In genomic region chr2:193521523-193521922, GRCh38 we compare ENCODE assay signal across 35 cellular contexts.
"Had no signal": no experiment of that assay in that cellular context is flagged by ENCODE, and none has a peak within 500 bp of the region (broad histone marks: within the 10 kb centered on the region; RNA-seq: fewer than 3 reads in every experiment).

No MANE protein-coding gene starts in this region.

- ATAC-seq: activated CD4-positive, alpha-beta T cell treated with anti-CD3 and anti-CD28 coated beads for 36 hours; activated naive CD4-positive, alpha-beta T cell treated with anti-CD3 and anti-CD28 coated beads, Interleukin-2, amount 50 U/mL, for 72 hours; activated T-cell treated with anti-CD3 and anti-CD28 coated beads, Interleukin-2, amount 50 U/mL, for 72 hours; body of pancreas; effector memory CD8-positive, alpha-beta T cell; foreskin keratinocyte; gastrocnemius medialis; heart left ventricle; T-helper 17 cell had no signal

- H3K27ac ChIP-seq: adrenal gland, body of pancreas, esophagus muscularis mucosa, foreskin keratinocyte, gastrocnemius medialis, heart left ventricle, WERI-Rb-1 had no signal

- H3K4me1 ChIP-seq: adrenal gland, body of pancreas, esophagus muscularis mucosa, foreskin keratinocyte, gastrocnemius medialis, heart left ventricle had no signal

- H3K27ac Mint-ChIP-seq: activated CD4-positive, alpha-beta memory T cell treated with anti-CD3 and anti-CD28 coated beads, Interleukin-2, amount 10 ng/mL, durations not matched to agents 7 days and 5 days; activated CD4-positive, alpha-beta T cell treated with anti-CD3 and anti-CD28 coated beads for 36 hours; activated CD4-positive, alpha-beta T cell treated with anti-CD3 and anti-CD28 coated beads, Interleukin-2, amount 10 ng/mL, durations not matched to agents 7 days and 5 days; activated naive CD4-positive, alpha-beta T cell treated with anti-CD3 and anti-CD28 coated beads, Interleukin-2, amount 10 ng/mL, durations not matched to agents 7 days and 5 days; activated naive CD4-positive, alpha-beta T cell treated with anti-CD3 and anti-CD28 coated beads, Interleukin-2, amount 50 U/mL, for 72 hours; activated T-cell treated with anti-CD3 and anti-CD28 coated beads, Interleukin-2, amount 50 U/mL, for 24 hours; activated T-cell treated with anti-CD3 and anti-CD28 coated beads, Interleukin-2, amount 50 U/mL, for 72 hours; effector memory CD8-positive, alpha-beta T cell; T-helper 17 cell; T-helper 2 cell treated with Interferon-gamma antibody and Interleukin-4, amounts not matched to agents 5 μg/mL and 100 μg/mL, for 36 hours had no signal

- H3K4me1 Mint-ChIP-seq: activated CD4-positive, alpha-beta memory T cell treated with anti-CD3 and anti-CD28 coated beads, Interleukin-2, amount 10 ng/mL, durations not matched to agents 7 days and 5 days; activated CD4-positive, alpha-beta T cell treated with anti-CD3 and anti-CD28 coated beads for 36 hours; activated CD4-positive, alpha-beta T cell treated with anti-CD3 and anti-CD28 coated beads, Interleukin-2, amount 10 ng/mL, durations not matched to agents 7 days and 5 days; activated naive CD4-positive, alpha-beta T cell treated with anti-CD3 and anti-CD28 coated beads, Interleukin-2, amount 10 ng/mL, durations not matched to agents 7 days and 5 days; T-helper 17 cell had no signal

- H3K4me3 Mint-ChIP-seq: activated CD4-positive, alpha-beta memory T cell treated with anti-CD3 and anti-CD28 coated beads, Interleukin-2, amount 10 ng/mL, durations not matched to agents 7 days and 5 days; activated CD4-positive, alpha-beta T cell treated with anti-CD3 and anti-CD28 coated beads for 36 hours; activated CD4-positive, alpha-beta T cell treated with anti-CD3 and anti-CD28 coated beads, Interleukin-2, amount 10 ng/mL, durations not matched to agents 7 days and 5 days; activated naive CD4-positive, alpha-beta T cell treated with anti-CD3 and anti-CD28 coated beads, Interleukin-2, amount 10 ng/mL, durations not matched to agents 7 days and 5 days; activated T-cell treated with anti-CD3 and anti-CD28 coated beads, Interleukin-2, amount 50 U/mL, for 24 hours; activated T-cell treated with anti-CD3 and anti-CD28 coated beads, Interleukin-2, amount 50 U/mL, for 72 hours; effector memory CD8-positive, alpha-beta T cell; T-helper 17 cell; T-helper 2 cell treated with Interferon-gamma antibody and Interleukin-4, amounts not matched to agents 5 μg/mL and 100 μg/mL, for 36 hours had no signal

- DNase-seq: activated CD4-positive, alpha-beta memory T cell treated with anti-CD3 and anti-CD28 coated beads, Interleukin-2, amount 10 ng/mL, durations not matched to agents 7 days and 5 days; activated CD4-positive, alpha-beta T cell treated with anti-CD3 and anti-CD28 coated beads for 36 hours; activated CD4-positive, alpha-beta T cell treated with anti-CD3 and anti-CD28 coated beads, Interleukin-2, amount 10 ng/mL, durations not matched to agents 7 days and 5 days; activated CD4-positive, alpha-beta T cell treated with anti-CD3 and anti-CD28 coated beads, Interleukin-2, amount 50 U/mL, for 4 hours; activated CD4-positive, CD25-positive, alpha-beta regulatory T cell; activated CD4-positive, CD25-positive, alpha-beta regulatory T cell treated with anti-CD3 and anti-CD28 coated beads, Interleukin-2, amount 50 U/mL, for 72 hours; activated CD8-positive, alpha-beta memory T cell treated with anti-CD3 and anti-CD28 coated beads, Interleukin-2, amount 50 U/mL, for 48 hours; activated gamma-delta T cell; activated naive CD4-positive, alpha-beta T cell; activated naive CD4-positive, alpha-beta T cell treated with anti-CD3 and anti-CD28 coated beads, Interleukin-2, amount 10 ng/mL, durations not matched to agents 7 days and 5 days; activated T-cell treated with anti-CD3 and anti-CD28 coated beads for 4 hours; activated T-cell treated with anti-CD3 and anti-CD28 coated beads, Interleukin-2, amount 50 U/mL, for 24 hours; activated T-cell treated with anti-CD3 and anti-CD28 coated beads, Interleukin-2, amount 50 U/mL, for 72 hours; adrenal gland; amygdala; aorta; body of pancreas; caudate nucleus; cortex of kidney; dermis blood vessel endothelial cell; effector CD4-positive, alpha-beta T cell; effector memory CD8-positive, alpha-beta T cell; erythroblast; foreskin keratinocyte; gastrocnemius medialis; glutamatergic neuron; heart left ventricle; T-helper 1 cell; T-helper 17 cell; T1000; WERI-Rb-1 had no signal

- H3K27me3 Mint-ChIP-seq: activated CD4-positive, alpha-beta memory T cell treated with anti-CD3 and anti-CD28 coated beads, Interleukin-2, amount 10 ng/mL, durations not matched to agents 7 days and 5 days; activated CD4-positive, alpha-beta T cell treated with anti-CD3 and anti-CD28 coated beads for 36 hours; activated CD4-positive, alpha-beta T cell treated with anti-CD3 and anti-CD28 coated beads, Interleukin-2, amount 10 ng/mL, durations not matched to agents 7 days and 5 days; activated naive CD4-positive, alpha-beta T cell treated with anti-CD3 and anti-CD28 coated beads, Interleukin-2, amount 10 ng/mL, durations not matched to agents 7 days and 5 days; activated T-cell treated with anti-CD3 and anti-CD28 coated beads, Interleukin-2, amount 50 U/mL, for 24 hours; effector memory CD8-positive, alpha-beta T cell; T-helper 17 cell had no signal

- H3K9me3 ChIP-seq: adrenal gland, body of pancreas, esophagus muscularis mucosa, gastrocnemius medialis, heart left ventricle had no signal

- H3K4me3 ChIP-seq: adrenal gland, body of pancreas, esophagus muscularis mucosa, gastrocnemius medialis, heart left ventricle had no signal

- H3K36me3 Mint-ChIP-seq: activated naive CD4-positive, alpha-beta T cell treated with anti-CD3 and anti-CD28 coated beads, Interleukin-2, amount 10 ng/mL, durations not matched to agents 7 days and 5 days; activated naive CD4-positive, alpha-beta T cell treated with anti-CD3 and anti-CD28 coated beads, Interleukin-2, amount 50 U/mL, for 72 hours had no signal

- H3K27me3 ChIP-seq: adrenal gland, body of pancreas, esophagus muscularis mucosa, foreskin keratinocyte, gastrocnemius medialis, heart left ventricle had no signal

- FAIRE-seq: colon had no signal

- H3K9me3 Mint-ChIP-seq: activated CD4-positive, alpha-beta memory T cell treated with anti-CD3 and anti-CD28 coated beads, Interleukin-2, amount 10 ng/mL, durations not matched to agents 7 days and 5 days; activated CD4-positive, alpha-beta T cell treated with anti-CD3 and anti-CD28 coated beads, Interleukin-2, amount 10 ng/mL, durations not matched to agents 7 days and 5 days; T-helper 2 cell treated with Interferon-gamma antibody and Interleukin-4, amounts not matched to agents 5 μg/mL and 100 μg/mL, for 36 hours had no signal

- H3K36me3 ChIP-seq: adrenal gland, esophagus muscularis mucosa, gastrocnemius medialis, heart left ventricle, WERI-Rb-1 had no signal
